ENCODE assay signal across 8 cellular contexts in the genomic region with DNA sequence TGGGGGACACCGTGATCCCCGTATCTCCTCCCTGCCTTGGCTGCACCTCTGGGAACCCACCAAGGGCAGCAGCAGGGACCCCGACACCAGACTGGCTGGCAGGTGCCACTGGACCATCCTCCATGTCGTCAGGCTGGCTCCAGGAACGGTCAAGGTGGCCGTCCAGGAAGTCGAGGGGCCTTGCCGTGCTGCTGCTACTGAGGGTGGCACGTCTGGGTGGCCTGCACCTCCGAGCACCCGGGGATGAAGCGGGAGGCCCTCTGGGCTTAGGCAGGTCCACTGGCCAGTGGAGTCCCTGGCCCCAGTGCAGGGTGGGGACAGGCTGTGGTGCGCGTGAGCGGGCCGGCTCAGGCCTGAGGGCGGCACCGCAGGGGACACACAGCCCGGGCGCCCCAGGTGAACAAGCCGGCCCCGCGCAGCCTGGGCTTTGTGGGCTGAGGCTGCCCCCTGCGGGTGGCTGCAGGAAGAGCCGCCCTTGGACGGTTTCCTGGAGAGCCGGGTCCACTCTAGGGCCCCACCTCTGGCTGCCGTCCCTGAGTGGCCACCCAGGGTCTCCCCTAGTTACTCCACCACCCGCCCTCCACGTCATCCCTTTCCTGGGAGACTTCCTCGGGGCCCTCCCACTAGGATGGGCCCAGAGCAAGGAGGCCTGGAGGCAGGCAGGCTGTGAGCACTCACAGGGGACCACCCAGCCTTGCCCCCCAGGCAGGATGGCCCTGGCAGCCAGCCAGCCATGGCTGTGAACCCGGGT. TPM values are rescaled to one million over a fixed set of nuclear protein-coding genes. Genes with fewer than 3 reads are reported as not detected.
DNase-seq lines count a peak whose midpoint lies in the region; ATAC-seq and TF ChIP-seq lines count a peak whose summit lies in the region.

No MANE protein-coding gene starts in this region.

- H3K27ac Mint-ChIP-seq in Caco-2 (ENCODE audit: unreplicated experiment): no peak overlapping the region

- DNase-seq in Caco-2: peak; percentile 50 to 87
- DNase-seq in HK-2 (ENCODE audit: unreplicated experiment): peak; percentile 81
- peak; percentile 26 for DNase-seq in activated CD4-positive, CD25-positive, alpha-beta regulatory T cell treated with anti-CD3 and anti-CD28 coated beads, Interleukin-2, amount 50 U/mL, for 16 hours (ENCODE audit: low read depth, low spot score)
- DNase-seq in central memory CD4-positive, alpha-beta T cell: peak; percentile 50
- peak; percentile 86 for DNase-seq in left kidney (ENCODE audit: low read depth, low spot score)
- peak; percentile 36 for DNase-seq in stimulated activated CD8-positive, alpha-beta memory T cell treated with anti-CD3 and anti-CD28 coated beads, Interleukin-12 subunit alpha, Interleukin-12 subunit beta, amount 100 ng/mL, for 1 hour (ENCODE audit: low read depth)
- DNase-seq in NCI-H774 (lab: John Stamatoyannopoulos, UW): no peak

- ATAC-seq in HG03457 (IDR thresholded peaks at IDR 0.05; ENCODE audit: unreplicated experiment): no peak

- no peaks in the 10 kb centered on the region for H3K9me3 ChIP-seq in Caco-2

- no peaks in the 10 kb centered on the region for H3K9me3 Mint-ChIP-seq in Caco-2 (ENCODE audit: unreplicated experiment)

- no TSS peak for BruUV-seq in Caco-2 (replicated peaks; lab: Mats Ljungman, UMichigan)

- H3K4me1 Mint-ChIP-seq in Caco-2 (ENCODE audit: low read depth, unreplicated experiment): no peaks in the 10 kb centered on the region

- POLR2A ChIA-PET in Caco-2 (lab: Charles Lee): no interaction called here

- CTCF ChIA-PET in Caco-2 (lab: Charles Lee): interaction anchor here (1.1 kb wide), 1 partner anchor 38 kb away, joined by 3 read pairs; no protein-coding TSS in a partner anchor

- H3K27me3 Mint-ChIP-seq in Caco-2 (ENCODE audit: insufficient read depth, unreplicated experiment): no peaks in the 10 kb centered on the region

- H3K4me3 ChIP-seq in Caco-2 (ENCODE audit: low read depth, low read length): no peak overlapping the region

- peak; percentile 92 to 96 for TF ChIP-seq CTCF in Caco-2 (IDR thresholded peaks at IDR 0.05; ENCODE audit: insufficient read depth in 1 of 2, low read depth in 1 of 2, low read length in 1 of 2, severe bottlenecking in 1 of 2, unreplicated experiment in 1 of 2)

- H3K27me3 ChIP-seq in Caco-2 (replicated peaks; ENCODE audit: control insufficient read depth, insufficient read depth, low read length): no peaks in the 10 kb centered on the region

- peaks cover 7% of the 10 kb centered on the region for H3K36me3 ChIP-seq in Caco-2 (ENCODE audit: control insufficient read depth, insufficient read depth, low read length)

- H3K36me3 Mint-ChIP-seq in Caco-2 (ENCODE audit: insufficient read depth, unreplicated experiment): peaks cover 40% of the 10 kb centered on the region

- no peak overlapping the region for H3K4me3 Mint-ChIP-seq in Caco-2 (ENCODE audit: unreplicated experiment)

- peaks cover 22% of the 10 kb centered on the region for H3K4me1 ChIP-seq in Caco-2

- intact Hi-C loops in Caco-2 (cut with micrococcal nuclease; ENCODE audit: unreplicated experiment): loop anchor here (1.0 to 5.0 kb wide), 4 partner anchors 19 to 84 kb away; no protein-coding TSS in a partner anchor

RNA-seq across cellular contexts. Expression of a gene that starts 42.8 kb away (rescaled TPM):
- total RNA-seq in Caco-2 (2022): 82.0 and 91.9 TPM in 2 replicates
